ENCODE assay signal across 8 cellular contexts in genomic region chr6:75932067-75932466, GRCh38.
DNase-seq lines count a peak whose midpoint lies in the region; ATAC-seq lines count a peak whose summit lies in the region.

No MANE protein-coding gene starts in this region.

- no peak overlapping the region for H3K4me3 ChIP-seq in MG63

- DNase-seq in Daoy (ENCODE audit: low read depth) = peak; percentile 25
- peak; percentile 59 for DNase-seq in RKO (ENCODE audit: low spot score)
- DNase-seq in foreskin melanocyte = peak; percentile 18
- DNase-seq in NCI-H446 treated with DMSO at 0.1 percent for 48 hours (lab: John Stamatoyannopoulos, UW) = no peak
- DNase-seq in MG63 = no peak
- no peak for DNase-seq in activated effector memory CD4-positive, alpha-beta T cell treated with anti-CD3 and anti-CD28 coated beads, Interleukin-2, amount 50 U/mL, for 16 hours

- no peaks in the 10 kb centered on the region for H3K36me3 ChIP-seq in MG63

- ATAC-seq in HG02798 (IDR thresholded peaks at IDR 0.05; ENCODE audit: poor library complexity, unreplicated experiment) (peak; percentile 44), GM18517 (IDR thresholded peaks at IDR 0.05; ENCODE audit: unreplicated experiment) (no peak)

- no peaks in the 10 kb centered on the region for H3K27me3 ChIP-seq in MG63

- no peaks in the 10 kb centered on the region for H3K9me3 ChIP-seq in MG63

Comparison
In these comparisons a context has a peak if more than half of its experiments do, and no peak if none do; other contexts are left out.
1. DNase-seq: peak in Daoy (single experiment), RKO (single experiment) and foreskin melanocyte (single experiment); none in NCI-H446 treated with DMSO at 0.1 percent for 48 hours (single experiment), MG63 (single experiment) and activated effector memory CD4-positive, alpha-beta T cell treated with anti-CD3 and anti-CD28 coated beads, Interleukin-2, amount 50 U/mL, for 16 hours (single experiment).